In the genomic region with DNA sequence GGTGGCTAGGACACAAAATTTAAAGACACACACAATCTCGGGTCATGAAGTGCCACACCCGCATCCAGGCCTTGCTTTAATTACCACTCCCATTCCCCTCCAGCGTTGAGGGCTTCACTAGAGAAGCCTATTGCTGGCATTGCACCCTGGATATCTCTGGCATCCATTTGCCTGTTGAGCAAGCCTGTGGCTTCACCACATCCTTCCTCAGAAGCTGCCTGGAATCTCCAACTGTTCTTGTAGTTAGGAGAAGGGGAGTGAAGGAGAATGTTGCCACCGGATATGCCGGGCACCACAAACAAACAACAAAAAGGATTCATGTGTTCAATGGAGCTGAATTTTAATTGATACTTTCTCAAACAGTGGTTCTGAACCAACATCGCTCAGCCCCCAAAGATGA, we compare ENCODE assay signal across 18 cellular contexts. TPM values are rescaled to one million over a fixed set of nuclear protein-coding genes. Genes with fewer than 3 reads are reported as not detected.
DNase-seq lines count a peak whose midpoint lies in the region; ATAC-seq, FAIRE-seq and TF ChIP-seq lines count a peak whose summit lies in the region.
"Had no signal": no experiment of that assay in that cellular context is flagged by ENCODE, and none has a peak within 500 bp of the region (broad histone marks: within the 10 kb centered on the region; RNA-seq: fewer than 3 reads in every experiment).

No MANE protein-coding gene starts in this region.

- H3K27ac Mint-ChIP-seq in activated CD4-positive, alpha-beta T cell treated with anti-CD3 and anti-CD28 coated beads, Interleukin-2, amount 10 ng/mL, durations not matched to agents 7 days and 5 days = peak overlapping the region; percentile 43
- no peak overlapping the region for H3K27ac Mint-ChIP-seq in activated CD4-positive, alpha-beta T cell treated with anti-CD3 and anti-CD28 coated beads, Interleukin-2, amount 10 ng/mL, durations not matched to agents 24 days and 14 days

- CTCF ChIA-PET in activated CD4-positive, alpha-beta T cell treated with anti-CD3 and anti-CD28 coated beads, Interleukin-2, amount 10 ng/mL, durations not matched to agents 7 days and 5 days (lab: Charles Lee) = no interaction called here

- H3K9me3 Mint-ChIP-seq in activated CD4-positive, alpha-beta T cell treated with anti-CD3 and anti-CD28 coated beads, Interleukin-2, amount 10 ng/mL, durations not matched to agents 7 days and 5 days = no peaks in the 10 kb centered on the region
- H3K9me3 Mint-ChIP-seq in activated CD4-positive, alpha-beta T cell treated with anti-CD3 and anti-CD28 coated beads, Interleukin-2, amount 10 ng/mL, durations not matched to agents 24 days and 14 days = no peaks in the 10 kb centered on the region
- H3K9me3 Mint-ChIP-seq: activated T-cell treated with anti-CD3 and anti-CD28 coated beads, Interleukin-2, amount 50 U/mL, for 4 hours had no signal

- H3K4me1 Mint-ChIP-seq in activated CD4-positive, alpha-beta T cell treated with anti-CD3 and anti-CD28 coated beads, Interleukin-2, amount 10 ng/mL, durations not matched to agents 7 days and 5 days = no peaks in the 10 kb centered on the region
- no peaks in the 10 kb centered on the region for H3K4me1 Mint-ChIP-seq in activated CD4-positive, alpha-beta T cell treated with anti-CD3 and anti-CD28 coated beads, Interleukin-2, amount 10 ng/mL, durations not matched to agents 24 days and 14 days

- intact Hi-C loops in activated CD4-positive, alpha-beta T cell treated with anti-CD3 and anti-CD28 coated beads, Interleukin-2, amount 10 ng/mL, durations not matched to agents 24 days and 14 days (cut with micrococcal nuclease) = no loop called here

- no peak for FAIRE-seq in GM12892 (lab: Jason Lieb, UNC)
- FAIRE-seq: A204.1, keratinocyte, RCC 7860, small intestine had no signal

- no peak overlapping the region for H3K4me3 ChIP-seq in cardiac fibroblast (replicated peaks in 1 of 2; ENCODE audit: low read depth in 2 of 2, low read length in 2 of 2)

- no peak for TF ChIP-seq CTCF in cardiac fibroblast (IDR thresholded peaks at IDR 0.05; ENCODE audit: low read depth, low read length)

- H3K27me3 Mint-ChIP-seq in activated CD4-positive, alpha-beta T cell treated with anti-CD3 and anti-CD28 coated beads, Interleukin-2, amount 10 ng/mL, durations not matched to agents 7 days and 5 days = peaks cover 31% of the 10 kb centered on the region
- peaks cover 30% of the 10 kb centered on the region for H3K27me3 Mint-ChIP-seq in activated CD4-positive, alpha-beta T cell treated with anti-CD3 and anti-CD28 coated beads, Interleukin-2, amount 10 ng/mL, durations not matched to agents 24 days and 14 days

- TF ChIP-seq POLR2A in GM12892 (IDR thresholded peaks at IDR 0.05; ENCODE audit: low read depth, low read length) = no peak

- H3K4me3 Mint-ChIP-seq in activated CD4-positive, alpha-beta T cell treated with anti-CD3 and anti-CD28 coated beads, Interleukin-2, amount 10 ng/mL, durations not matched to agents 7 days and 5 days = no peak overlapping the region
- H3K4me3 Mint-ChIP-seq in activated CD4-positive, alpha-beta T cell treated with anti-CD3 and anti-CD28 coated beads, Interleukin-2, amount 10 ng/mL, durations not matched to agents 24 days and 14 days = no peak overlapping the region
- H3K4me3 Mint-ChIP-seq: activated T-cell treated with anti-CD3 and anti-CD28 coated beads, Interleukin-2, amount 50 U/mL, for 4 hours had no signal

- H3K36me3 Mint-ChIP-seq in activated CD4-positive, alpha-beta T cell treated with anti-CD3 and anti-CD28 coated beads, Interleukin-2, amount 10 ng/mL, durations not matched to agents 7 days and 5 days (ENCODE audit: low read depth) = no peaks in the 10 kb centered on the region
- H3K36me3 Mint-ChIP-seq in activated CD4-positive, alpha-beta T cell treated with anti-CD3 and anti-CD28 coated beads, Interleukin-2, amount 10 ng/mL, durations not matched to agents 24 days and 14 days (ENCODE audit: low read depth) = no peaks in the 10 kb centered on the region

- DNase-seq in activated CD4-positive, alpha-beta T cell treated with anti-CD3 and anti-CD28 coated beads, Interleukin-2, amount 10 ng/mL, durations not matched to agents 7 days and 5 days = no peak
- no peak for DNase-seq in activated CD4-positive, alpha-beta T cell treated with anti-CD3 and anti-CD28 coated beads, Interleukin-2, amount 10 ng/mL, durations not matched to agents 24 days and 14 days
- peak; percentile 10 for DNase-seq in NCI-H446 treated with DMSO at 0.1 percent for 48 hours (lab: John Stamatoyannopoulos, UW)
- DNase-seq in cardiac fibroblast (ENCODE audit: low read depth in 2 of 2) = peak; percentile 62 to 83
- no peak for DNase-seq in activated effector memory CD4-positive, alpha-beta T cell treated with anti-CD3 and anti-CD28 coated beads, Interleukin-2, amount 50 U/mL, for 16 hours
- DNase-seq in GM12892 (ENCODE audit: insufficient read length) = no peak
- DNase-seq: activated CD4-positive, alpha-beta T cell treated with anti-CD3 and anti-CD28 coated beads for 4 hours; activated T-cell treated with anti-CD3 and anti-CD28 coated beads, Interleukin-2, amount 50 U/mL, for 4 hours; DMS153; NCI-H187 treated with DMSO at 0.1 percent for 48 hours; NCI-H524 treated with DMSO at 0.1 percent for 48 hours; occipital lobe; small intestine had no signal

- POLR2A ChIA-PET in activated CD4-positive, alpha-beta T cell treated with anti-CD3 and anti-CD28 coated beads, Interleukin-2, amount 10 ng/mL, durations not matched to agents 7 days and 5 days (lab: Charles Lee) = no interaction called here

- ATAC-seq in GM18861 (IDR thresholded peaks at IDR 0.05; ENCODE audit: unreplicated experiment) (no peak), HG03280 (IDR thresholded peaks at IDR 0.05; ENCODE audit: unreplicated experiment) (no peak)
- ATAC-seq: activated T-cell treated with anti-CD3 and anti-CD28 coated beads, Interleukin-2, amount 50 U/mL, for 4 hours had no signal

RNA-seq across cellular contexts. Expression of a gene that starts 34.4 kb away (rescaled TPM):
- total RNA-seq in activated CD4-positive, alpha-beta T cell treated with anti-CD3 and anti-CD28 coated beads, Interleukin-2, amount 10 ng/mL, durations not matched to agents 7 days and 5 days = 10 to 100 TPM; 16.8 to 17.4 TPM
- total RNA-seq in activated CD4-positive, alpha-beta T cell treated with anti-CD3 and anti-CD28 coated beads, Interleukin-2, amount 10 ng/mL, durations not matched to agents 24 days and 14 days = 30.5 and 30.6 TPM in 2 replicates
- 54.0 TPM for polyA plus RNA-seq in GM12892 (2012; ENCODE audit: missing spikeins)

Comparison
In these comparisons a context has a peak if more than half of its experiments do, and no peak if none do; other contexts are left out.
1. DNase-seq: peak in NCI-H446 treated with DMSO at 0.1 percent for 48 hours (single experiment) and cardiac fibroblast (2 of 2); none in activated CD4-positive, alpha-beta T cell treated with anti-CD3 and anti-CD28 coated beads, Interleukin-2, amount 10 ng/mL, durations not matched to agents 7 days and 5 days (single experiment), activated CD4-positive, alpha-beta T cell treated with anti-CD3 and anti-CD28 coated beads, Interleukin-2, amount 10 ng/mL, durations not matched to agents 24 days and 14 days (single experiment), activated effector memory CD4-positive, alpha-beta T cell treated with anti-CD3 and anti-CD28 coated beads, Interleukin-2, amount 50 U/mL, for 16 hours (single experiment) and GM12892 (single experiment).